In genomic region chr12:54277823-54278276, GRCh38 we compare ENCODE assay signal across 8 cellular contexts. TPM values are rescaled to one million over a fixed set of nuclear protein-coding genes. Genes with fewer than 3 reads are reported as not detected.
A peak's percentile ranks its signal among the peaks of the same experiment; 100 is the strongest.
DNase-seq lines count a peak whose midpoint lies in the region; ATAC-seq, FAIRE-seq and TF ChIP-seq lines count a peak whose summit lies in the region.

No MANE protein-coding gene starts in this region.

- ATAC-seq in A549 = no peak
- ATAC-seq in HG02840 (IDR thresholded peaks at IDR 0.05; ENCODE audit: low FRiP score, unreplicated experiment) = no peak

- CTCF ChIA-PET in A549 (lab: Yijun Ruan, JAX) = interaction anchor here (0.9 to 1.3 kb wide), 2 partner anchors 44 to 57 kb away, joined by 3 to 7 read pairs; no protein-coding TSS in a partner anchor

- peak overlapping the region; percentile 86 for H3K4me2 ChIP-seq in A549

- FAIRE-seq in A549 (lab: Jason Lieb, UNC) (no peak), GM12891 (lab: Jason Lieb, UNC) (no peak)

- no peak for TF ChIP-seq RAD21 in A549 (conservative IDR thresholded peaks at IDR 0.05 in 1 of 2, IDR thresholded peaks at IDR 0.05 in 1 of 2)

- no peaks in the 10 kb centered on the region for H3K27me3 ChIP-seq in WERI-Rb-1 (ENCODE audit: insufficient read depth, low read depth, severe bottlenecking)

- peaks cover 11% of the 10 kb centered on the region for H3K4me1 ChIP-seq in A549

- WGBS in A549 (ENCODE audit: missing lambda C conversion rate) = 74% methylated on average over 5 of the region's 5 CpGs

- no peak for TF ChIP-seq EP300 in A549 (IDR thresholded peaks at IDR 0.05)

- H3K9me3 ChIP-seq in A549 = no peaks in the 10 kb centered on the region
- no peaks in the 10 kb centered on the region for H3K9me3 ChIP-seq in WERI-Rb-1 (ENCODE audit: severe bottlenecking)

- POLR2A ChIA-PET in A549 (lab: Yijun Ruan, JAX) = no interaction called here

- TF ChIP-seq CTCF in A549 (IDR thresholded peaks at IDR 0.05) = no peak
- TF ChIP-seq CTCF in WERI-Rb-1 (IDR thresholded peaks at IDR 0.05; ENCODE audit: low read depth, low read length) = no peak
- TF ChIP-seq CTCF in GM10266 (IDR thresholded peaks at IDR 0.05; ENCODE audit: control insufficient read depth, insufficient read depth, low read depth, missing control alignments) = no peak

- DNase-seq in A549 (ENCODE audit: low read depth in 1 of 2, low spot score in 1 of 2) (no peak), GM12891 (ENCODE audit: insufficient read length, low spot score) (no peak), WERI-Rb-1 (no peak), kidney glomerular epithelial cell (lab: John Stamatoyannopoulos, UW) (peak; percentile 23), GM10266 (ENCODE audit: extremely low spot score) (no peak), retina (no peak), amniotic stem cell (lab: John Stamatoyannopoulos, UW) (no peak)

- no peak for TF ChIP-seq POLR2A in A549 (IDR thresholded peaks at IDR 0.05; ENCODE audit: low read length)
- TF ChIP-seq POLR2A in GM12891 (IDR thresholded peaks at IDR 0.05; ENCODE audit: low read depth, low read length) = 0 out of 2 replicates have a peak, but pooled peaks have one; percentile 8

- H3K4me3 ChIP-seq in A549 (peak overlapping the region; percentile 88), WERI-Rb-1 (ENCODE audit: low read depth, low read length) (peak overlapping the region; percentile 100)

- peaks cover 69% of the 10 kb centered on the region for H3K36me3 ChIP-seq in WERI-Rb-1

- H3K27ac ChIP-seq in A549 (peak overlapping the region; percentile 59 to 87; a peak in 4 of 6 replicates), WERI-Rb-1 (no peak overlapping the region)

TF ChIP-seq in A549, 52 proteins besides CTCF, POLR2A, EP300 and RAD21:
- TF ChIP-seq CHD4 (IDR thresholded peaks at IDR 0.05; ENCODE audit: borderline replicate concordance) (no peak), HOXA7 (CRISPR knock-in tag; IDR thresholded peaks at IDR 0.05) (peak; percentile 65; the same call in 1 of the 2 replicates), CHD2 (IDR thresholded peaks at IDR 0.05; ENCODE audit: low read length, partially characterized antibody) (no peak), CBX2 (IDR thresholded peaks at IDR 0.05; ENCODE audit: borderline replicate concordance, low read depth) (no peak), JUN (IDR thresholded peaks at IDR 0.05) (no peak), FOSB (CRISPR knock-in tag; IDR thresholded peaks at IDR 0.05) (no peak), HDAC2 (IDR thresholded peaks at IDR 0.05) (no peak), MAZ (IDR thresholded peaks at IDR 0.05; ENCODE audit: borderline replicate concordance, low read depth, low read length) (no peak)
TF ChIP-seq in A549: peak in this region for 1.

TF ChIP-seq in GM12891, 5 proteins besides CTCF, POLR2A, EP300 and RAD21:
- TF ChIP-seq SPI1 (IDR thresholded peaks at IDR 0.05; ENCODE audit: low read depth, low read length) (no peak), POU2F2 (IDR thresholded peaks at IDR 0.05; ENCODE audit: low read depth, low read length) (no peak), POLR2AphosphoS5 (IDR thresholded peaks at IDR 0.05; ENCODE audit: low read depth, low read length) (no peak), TAF1 (IDR thresholded peaks at IDR 0.05; ENCODE audit: low read depth, low read length) (no peak), PAX5 (IDR thresholded peaks at IDR 0.05; ENCODE audit: insufficient read depth, low read length, severe bottlenecking) (no peak)
TF ChIP-seq in GM12891: peak in this region for 0.

RNA-seq across cellular contexts. Expression of gene CBX5, which starts 2.1 kb away (rescaled TPM):
- 115 and 129 TPM in 2 replicates for polyA plus RNA-seq in A549 (2011; rRNA removed)
- 16.4 and 19.6 TPM in 2 replicates for polyA plus RNA-seq in A549 (2012; cell fraction: cytosol; rRNA removed)
- 7.9 and 14.3 TPM in 2 replicates for polyA plus RNA-seq in A549 (2012; cell fraction: nucleus; rRNA removed)
- 38.8 to 39.5 TPM (median 39.5 TPM) in 3 replicates for polyA plus RNA-seq in A549 (2017; fragmentation: RNase III; extraction: RNeasy Plus Mini Kit Qiagen cat#74134 plus additional on column Dnase treatment)
- polyA minus RNA-seq in A549 (2011; rRNA and poly(A)+ RNA removed) = 125 and 142 TPM in 2 replicates
- 19.7 TPM for polyA plus RNA-seq in GM12891 (2012; ENCODE audit: low read depth, missing spikeins)

RNA-seq across cellular contexts. Expression of gene HNRNPA1, which starts 2.7 kb away (rescaled TPM):
- polyA plus RNA-seq in A549 (2011; rRNA removed) = 622 and 880 TPM in 2 replicates
- 676 and 739 TPM in 2 replicates for polyA plus RNA-seq in A549 (2012; cell fraction: cytosol; rRNA removed)
- polyA plus RNA-seq in A549 (2012; cell fraction: nucleus; rRNA removed) = 280 and 503 TPM in 2 replicates
- polyA plus RNA-seq in A549 (2017; fragmentation: RNase III; extraction: RNeasy Plus Mini Kit Qiagen cat#74134 plus additional on column Dnase treatment) = 1,469 to 1,640 TPM (median 1,479 TPM) in 3 replicates
- polyA minus RNA-seq in A549 (2011; rRNA and poly(A)+ RNA removed) = 458 and 595 TPM in 2 replicates
- 1,959 TPM for polyA plus RNA-seq in GM12891 (2012; ENCODE audit: low read depth, missing spikeins)

RNA-seq across cellular contexts. Expression of gene NFE2, which starts 23.0 kb away (rescaled TPM):
- 0.52 and 0.90 TPM in 2 replicates for polyA plus RNA-seq in A549 (2011; rRNA removed)
- polyA plus RNA-seq in A549 (2012; cell fraction: cytosol; rRNA removed) = 0.21 and 0.29 TPM in 2 replicates
- 0.32 and 0.34 TPM in 2 replicates for polyA plus RNA-seq in A549 (2012; cell fraction: nucleus; rRNA removed)
- 0.21 to 0.55 TPM (median 0.30 TPM) in 3 replicates for polyA plus RNA-seq in A549 (2017; fragmentation: RNase III; extraction: RNeasy Plus Mini Kit Qiagen cat#74134 plus additional on column Dnase treatment)
- polyA minus RNA-seq in A549 (2011; rRNA and poly(A)+ RNA removed) = 0.39 and 1.6 TPM in 2 replicates
- polyA plus RNA-seq in GM12891 (2012; ENCODE audit: low read depth, missing spikeins) = not detected

RNA-seq across cellular contexts. Expression of gene COPZ1, which starts 47.1 kb away (rescaled TPM):
- 590 and 613 TPM in 2 replicates for polyA plus RNA-seq in A549 (2011; rRNA removed)
- 171 and 206 TPM in 2 replicates for polyA plus RNA-seq in A549 (2012; cell fraction: cytosol; rRNA removed)
- polyA plus RNA-seq in A549 (2012; cell fraction: nucleus; rRNA removed) = 62.3 and 114 TPM in 2 replicates
- 300 to 339 TPM (median 304 TPM) in 3 replicates for polyA plus RNA-seq in A549 (2017; fragmentation: RNase III; extraction: RNeasy Plus Mini Kit Qiagen cat#74134 plus additional on column Dnase treatment)
- polyA minus RNA-seq in A549 (2011; rRNA and poly(A)+ RNA removed) = 178 and 220 TPM in 2 replicates
- 175 TPM for polyA plus RNA-seq in GM12891 (2012; ENCODE audit: low read depth, missing spikeins)
